Comparison of ENCODE assay signal across 17 cellular contexts in the genomic region with DNA sequence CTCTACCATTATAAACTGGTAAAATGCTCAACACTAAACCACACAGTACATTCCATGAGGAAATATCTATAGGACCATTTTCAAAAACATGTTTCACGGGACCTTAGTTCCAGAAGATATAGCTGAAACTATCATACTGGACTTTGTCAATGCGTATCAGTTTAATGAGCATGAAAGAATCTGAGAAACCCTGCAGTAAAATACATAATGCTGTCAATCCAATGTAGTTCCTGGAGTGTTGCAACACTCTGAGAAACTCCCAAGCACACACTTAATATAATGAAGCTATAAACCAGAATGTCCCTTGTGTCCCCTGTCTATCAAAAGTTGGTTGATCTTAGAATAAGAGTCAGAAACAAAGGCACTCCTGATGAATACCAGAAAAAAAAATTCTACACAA. TPM values are rescaled to one million over a fixed set of nuclear protein-coding genes. Genes with fewer than 3 reads are reported as not detected.
DNase-seq lines count a peak whose midpoint lies in the region; TF ChIP-seq lines count a peak whose summit lies in the region.
"Had no signal": no experiment of that assay in that cellular context is flagged by ENCODE, and none has a peak within 500 bp of the region (broad histone marks: within the 10 kb centered on the region; RNA-seq: fewer than 3 reads in every experiment).

No MANE protein-coding gene starts in this region.

- H3K36me3 ChIP-seq in A673 (ENCODE audit: insufficient read depth, low read length, poor library complexity, severe bottlenecking) (peaks cover 8% of the 10 kb centered on the region), adipocyte (ENCODE audit: control insufficient read depth, insufficient read depth, low read length, severe bottlenecking) (peaks cover 21% of the 10 kb centered on the region), osteoblast (ENCODE audit: insufficient read depth, low read length) (peaks cover 18% of the 10 kb centered on the region), Peyer's patch (peaks cover 0 to 25% (median 0%) of the 10 kb centered on the region in 3 donors)

- peaks cover 85% of the 10 kb centered on the region for H3K79me2 ChIP-seq in osteoblast (ENCODE audit: insufficient read depth, low read length)

- no peak overlapping the region for H3K4me2 ChIP-seq in osteoblast (ENCODE audit: insufficient read depth, low read length)

- H3K4me1 ChIP-seq in A673 (ENCODE audit: insufficient read depth, low read length, poor library complexity, severe bottlenecking) (peaks cover 40% of the 10 kb centered on the region), adipocyte (ENCODE audit: control insufficient read depth, insufficient read depth, low read length) (peaks cover 48% of the 10 kb centered on the region), osteoblast (ENCODE audit: insufficient read depth, low read length) (peaks cover 35% of the 10 kb centered on the region), Peyer's patch (peaks cover 0 to 35% (median 3%) of the 10 kb centered on the region in 4 donors)

- intact Hi-C loops in A673 (cut with micrococcal nuclease; ENCODE audit: unreplicated experiment): no loop called here

- H3K27me3 ChIP-seq in A673 (replicated peaks; ENCODE audit: insufficient read depth, low read depth, low read length, poor library complexity) (no peaks in the 10 kb centered on the region), adipocyte (replicated peaks; ENCODE audit: control insufficient read depth, insufficient read depth, low read length) (no peaks in the 10 kb centered on the region), osteoblast (ENCODE audit: insufficient read depth, low read length) (no peaks in the 10 kb centered on the region), Peyer's patch (no peaks in the 10 kb centered on the region)
- H3K27me3 ChIP-seq: testis had no signal

- TF ChIP-seq POLR2A in Peyer's patch (IDR thresholded peaks at IDR 0.05): no peak

- CTCF ChIA-PET in A673 (lab: Charles Lee): no interaction called here

- DNase-seq in A673 (ENCODE audit: low spot score) (no peak), EH (ENCODE audit: low read depth) (peak; percentile 27), adipocyte (ENCODE audit: low read depth) (peak; percentile 35), osteoblast (ENCODE audit: insufficient read length, low spot score, missing footprints) (no peak), Kasumi-1 (lab: John Stamatoyannopoulos, UW) (no peak), NCI-H526 (lab: John Stamatoyannopoulos, UW) (no peak), Peyer's patch (no peak)
- DNase-seq in stimulated activated CD4-positive, alpha-beta T cell treated with anti-CD3 and anti-CD28 coated beads, Interleukin-12 subunit alpha, Interleukin-12 subunit beta, amount 100 ng/mL, for 4 hours: no peak
- DNase-seq: cortex of kidney; DND-41; hypothalamus; kidney; NCI-H1417 treated with DMSO at 0.1 percent for 48 hours; NCI-H226; SK-N-SH; stimulated activated CD4-positive, alpha-beta T cell treated with anti-CD3 and anti-CD28 coated beads, Interleukin-15, amount 100 ng/mL, for 24 hours; testis had no signal

- H3K9ac ChIP-seq in adipocyte (ENCODE audit: low read length): no peak overlapping the region
- H3K9ac ChIP-seq: SK-N-SH had no signal

- peaks cover 5% of the 10 kb centered on the region for H4K20me1 ChIP-seq in osteoblast (ENCODE audit: insufficient read depth, low read length)

- TF ChIP-seq CTCF in A673 (conservative IDR thresholded peaks at IDR 0.05; ENCODE audit: low read depth, low read length) (no peak), osteoblast (IDR thresholded peaks at IDR 0.05; ENCODE audit: extremely low read depth, low read depth, low read length) (no peak), Peyer's patch (IDR thresholded peaks at IDR 0.05) (no peak)

- no peak overlapping the region for H2AFZ ChIP-seq in osteoblast (ENCODE audit: low read length)

- no TSS peak for BruUV-seq in A673 (replicated peaks; lab: Mats Ljungman, UMichigan)

- H3K4me3 ChIP-seq in A673 (ENCODE audit: low read depth, low read length, poor library complexity, severe bottlenecking) (no peak overlapping the region), adipocyte (ENCODE audit: low read length) (no peak overlapping the region), osteoblast (ENCODE audit: insufficient read depth, low read length) (no peak overlapping the region), Peyer's patch (no peak overlapping the region)
- H3K4me3 ChIP-seq: testis had no signal

- H3K27ac ChIP-seq in A673 (ENCODE audit: low read depth, low read length, poor library complexity, severe bottlenecking): peak overlapping the region; percentile 28
- peak overlapping the region; percentile 88 for H3K27ac ChIP-seq in osteoblast (ENCODE audit: low read depth, low read length)
- peak overlapping the region in 2 of 4 donors; percentile 50 to 58 for H3K27ac ChIP-seq in Peyer's patch
- H3K27ac ChIP-seq: testis had no signal

- POLR2A ChIA-PET in A673 (lab: Charles Lee; ENCODE audit: low non-redundant PET): no interaction called here

- no peaks in the 10 kb centered on the region for H3K9me3 ChIP-seq in A673 (ENCODE audit: low read depth, low read length, poor library complexity, severe bottlenecking)
- H3K9me3 ChIP-seq in adipocyte (ENCODE audit: control insufficient read depth, low read length): no peaks in the 10 kb centered on the region
- no peaks in the 10 kb centered on the region for H3K9me3 ChIP-seq in osteoblast (ENCODE audit: low read depth, low read length)
- H3K9me3 ChIP-seq in Peyer's patch: no peaks in the 10 kb centered on the region
- H3K9me3 ChIP-seq: SK-N-SH, testis had no signal

RNA-seq across cellular contexts. Expression of a gene that starts 16.2 kb away (rescaled TPM):
- total RNA-seq in A673 (2021): 66.0 and 67.2 TPM in 2 replicates
- total RNA-seq in osteoblast: 28.3 and 36.6 TPM in 2 replicates
- total RNA-seq in Peyer's patch: 100 to 1,000 TPM in 1 of 4 donors, 10 to 100 TPM in 3; 39.6 to 189 (median 54.6) TPM

RNA-seq across cellular contexts. Expression of a gene that starts 25.4 kb away (rescaled TPM):
- total RNA-seq in A673 (2021) (0.24 TPM in 1 of 2 replicates, not detected in the other), osteoblast (under 0.01 TPM in 2 replicates), Peyer's patch (1,000 to 10,000 TPM in 1 of 4 donors, 100 to 1,000 TPM in 3; 214 to 1,039 (median 594) TPM)

Comparison
In these comparisons a context has a peak if more than half of its experiments do, and no peak if none do; other contexts are left out.
1. DNase-seq: peak in EH (single experiment) and adipocyte (single experiment); none in A673 (single experiment), osteoblast (single experiment), Kasumi-1 (0 of 2), NCI-H526 (0 of 2), Peyer's patch (0 of 3) and stimulated activated CD4-positive, alpha-beta T cell treated with anti-CD3 and anti-CD28 coated beads, Interleukin-12 subunit alpha, Interleukin-12 subunit beta, amount 100 ng/mL, for 4 hours (single experiment).
2. RNA of a gene that starts 25.4 kb away (total RNA-seq): 214 to 1,039 TPM in Peyer's patch; 0.24 TPM in A673 and under 0.01 TPM in osteoblast; every median in the first group is over 100 times any median in the second.